In the genomic region with DNA sequence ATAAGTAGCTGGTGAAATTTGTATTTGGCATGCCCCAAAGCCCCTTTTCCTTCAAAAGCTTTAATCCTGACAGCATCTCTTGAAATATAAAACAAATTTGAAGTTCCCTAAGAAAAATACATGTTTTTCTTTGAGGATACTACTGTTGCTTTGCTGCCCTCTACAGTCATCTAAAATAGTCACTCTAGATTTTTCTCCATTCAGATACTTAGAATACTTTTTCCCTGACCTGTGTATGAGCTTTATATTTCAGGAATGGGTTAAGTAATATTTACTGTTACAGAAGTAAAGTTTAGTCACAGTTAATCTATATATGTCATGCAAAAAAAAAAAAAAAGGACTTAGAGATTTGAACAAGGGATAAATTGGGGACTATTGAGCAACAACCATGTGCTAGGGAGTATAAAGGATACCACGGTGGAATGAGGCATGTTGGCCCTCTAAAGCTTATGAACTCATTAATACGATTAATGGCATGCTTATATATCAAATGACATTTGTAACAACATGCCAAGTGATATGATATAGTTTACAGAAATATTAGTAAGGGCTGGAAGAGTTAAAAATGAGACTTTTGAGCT, we compare ENCODE assay signal across 9 cellular contexts. TPM values are rescaled to one million over a fixed set of nuclear protein-coding genes. Genes with fewer than 3 reads are reported as not detected.
DNase-seq lines count a peak whose midpoint lies in the region; ATAC-seq and TF ChIP-seq lines count a peak whose summit lies in the region.
"Had no signal": no experiment of that assay in that cellular context is flagged by ENCODE, and none has a peak within 500 bp of the region (broad histone marks: within the 10 kb centered on the region; RNA-seq: fewer than 3 reads in every experiment).

No MANE protein-coding gene starts in this region.

- H3K4me1 Mint-ChIP-seq in activated naive CD4-positive, alpha-beta T cell treated with anti-CD3 and anti-CD28 coated beads for 36 hours (ENCODE audit: low read depth) = no peaks in the 10 kb centered on the region

- CTCF ChIA-PET in activated naive CD4-positive, alpha-beta T cell treated with anti-CD3 and anti-CD28 coated beads for 36 hours (lab: Charles Lee) = interaction anchor here (0.6 to 1.1 kb wide), 6 partner anchors 11 to 1252 kb away, joined by 3 to 4 read pairs (median 4); no protein-coding TSS in a partner anchor

- intact Hi-C loops in Right ventricle myocardium superior (cut with DNase I) = no loop called here
- intact Hi-C loops in right cardiac atrium (cut with DNase I) = no loop called here
- intact Hi-C loops in upper lobe of right lung (cut with DNase I) = no loop called here
- intact Hi-C loops in activated naive CD4-positive, alpha-beta T cell treated with anti-CD3 and anti-CD28 coated beads for 36 hours (cut with micrococcal nuclease) = loop anchor here (1.0 to 2.0 kb wide), 2 partner anchors 1348 to 1548 kb away; no protein-coding TSS in a partner anchor

- H3K9me3 ChIP-seq in right cardiac atrium (ENCODE audit: control insufficient read depth, low read length) = no peaks in the 10 kb centered on the region
- no peaks in the 10 kb centered on the region for H3K9me3 ChIP-seq in SJSA1 (replicated peaks)
- H3K9me3 ChIP-seq in upper lobe of right lung = no peaks in the 10 kb centered on the region

- no peaks in the 10 kb centered on the region for H3K27me3 ChIP-seq in right cardiac atrium (ENCODE audit: control insufficient read depth, insufficient read depth)
- no peaks in the 10 kb centered on the region for H3K27me3 ChIP-seq in SJSA1 (replicated peaks)
- no peaks in the 10 kb centered on the region for H3K27me3 ChIP-seq in upper lobe of right lung

- DNase-seq in Right ventricle myocardium superior (no peak), right cardiac atrium (no peak), SJSA1 (ENCODE audit: low read depth in 1 of 2, low spot score in 2 of 2) (peak in 1 of 2 experiments; percentile 40), glomerular visceral epithelial cell (ENCODE audit: extremely low spot score) (peak; percentile 36), upper lobe of right lung (no peak), mucosa of gallbladder (ENCODE audit: low spot score) (no peak), NCI-H2107 treated with DMSO at 0.1 percent for 48 hours (lab: John Stamatoyannopoulos, UW; ENCODE audit: unreplicated experiment) (no peak)
- no peak for DNase-seq in activated naive CD4-positive, alpha-beta T cell treated with anti-CD3 and anti-CD28 coated beads for 36 hours

- no peak overlapping the region for H3K27ac ChIP-seq in right cardiac atrium (ENCODE audit: low read length)
- peak overlapping the region; percentile 37 for H3K27ac ChIP-seq in SJSA1
- H3K27ac ChIP-seq in upper lobe of right lung = no peak overlapping the region
- H3K27ac ChIP-seq: skin epidermis had no signal

- no peaks in the 10 kb centered on the region for H3K36me3 Mint-ChIP-seq in activated naive CD4-positive, alpha-beta T cell treated with anti-CD3 and anti-CD28 coated beads for 36 hours (ENCODE audit: low read depth)

- H3K9me3 Mint-ChIP-seq in activated naive CD4-positive, alpha-beta T cell treated with anti-CD3 and anti-CD28 coated beads for 36 hours = no peaks in the 10 kb centered on the region

- peak; percentile 60 for TF ChIP-seq CTCF in upper lobe of right lung (IDR thresholded peaks at IDR 0.05)

- peaks cover 2% of the 10 kb centered on the region for H3K27me3 Mint-ChIP-seq in activated naive CD4-positive, alpha-beta T cell treated with anti-CD3 and anti-CD28 coated beads for 36 hours (ENCODE audit: low read depth)

- ATAC-seq in Right ventricle myocardium superior (ENCODE audit: poor library complexity) = peak; percentile 49
- ATAC-seq in right cardiac atrium = no peak
- ATAC-seq in upper lobe of right lung = peak; percentile 32

- H3K4me3 Mint-ChIP-seq in activated naive CD4-positive, alpha-beta T cell treated with anti-CD3 and anti-CD28 coated beads for 36 hours = no peak overlapping the region

- H3K27ac Mint-ChIP-seq in activated naive CD4-positive, alpha-beta T cell treated with anti-CD3 and anti-CD28 coated beads for 36 hours = no peak overlapping the region

- 32% methylated on average over 2 of the region's 2 CpGs for WGBS in right cardiac atrium

- H3K4me3 ChIP-seq in right cardiac atrium (ENCODE audit: low read length) = no peak overlapping the region
- no peak overlapping the region for H3K4me3 ChIP-seq in SJSA1
- no peak overlapping the region for H3K4me3 ChIP-seq in upper lobe of right lung
- H3K4me3 ChIP-seq: skin epidermis had no signal

- H3K4me1 ChIP-seq in right cardiac atrium (ENCODE audit: control insufficient read depth, insufficient read depth, low read length) (no peaks in the 10 kb centered on the region), SJSA1 (replicated peaks) (peaks cover 17% of the 10 kb centered on the region), upper lobe of right lung (peaks cover 8% of the 10 kb centered on the region)

- no peaks in the 10 kb centered on the region for H3K36me3 ChIP-seq in SJSA1
- no peaks in the 10 kb centered on the region for H3K36me3 ChIP-seq in upper lobe of right lung

RNA-seq across cellular contexts. Expression of gene NECTIN3, which starts 8.8 kb away (rescaled TPM):
- total RNA-seq in Right ventricle myocardium superior (9.5 TPM), right cardiac atrium (10 to 100 TPM; 13.3 to 16.7 (median 15.4) TPM), upper lobe of right lung (25.2 TPM), mucosa of gallbladder (27.7 TPM)
- 3.8 TPM for polyA plus RNA-seq in right cardiac atrium
- 72.7 and 83.4 TPM in 2 replicates for total RNA-seq in SJSA1 (2014; rRNA removed; shearing (Covaris generic))
- 1 to 10 TPM; 3.0 to 3.5 TPM for total RNA-seq in activated naive CD4-positive, alpha-beta T cell treated with anti-CD3 and anti-CD28 coated beads for 36 hours

Comparison
In these comparisons a context has a peak if more than half of its experiments do, and no peak if none do; other contexts are left out.
1. ATAC-seq: peak in Right ventricle myocardium superior (single experiment) and upper lobe of right lung (single experiment); none in right cardiac atrium (0 of 2).